Comparison of ENCODE assay signal across 8 cellular contexts in the genomic region with DNA sequence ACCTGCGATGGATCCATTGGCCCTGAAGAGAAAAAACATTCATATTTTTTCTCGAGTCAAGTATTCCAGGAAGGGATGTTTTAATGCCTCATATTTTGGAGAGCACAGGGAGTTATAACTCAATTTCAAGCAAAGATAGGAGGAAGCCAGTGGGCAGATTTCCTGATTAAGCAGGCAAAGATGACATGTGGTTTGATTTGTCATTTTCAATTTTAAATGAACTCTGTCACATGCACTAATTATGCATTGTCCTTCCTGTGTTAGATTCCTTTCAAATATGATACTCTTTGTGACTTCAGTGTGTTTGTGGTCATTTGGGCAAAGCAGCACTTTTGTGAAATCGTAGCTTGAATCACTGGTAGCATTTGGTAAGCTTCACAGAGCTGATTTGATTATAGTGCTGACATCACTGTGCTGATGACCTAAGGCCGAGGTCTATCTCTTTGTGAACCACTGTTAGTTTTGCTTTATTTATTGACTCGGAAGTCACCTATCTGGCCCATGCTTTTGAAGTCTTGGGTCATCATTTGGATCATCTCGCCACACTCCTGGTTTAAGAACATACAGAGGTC. TPM values are rescaled to one million over a fixed set of nuclear protein-coding genes. Genes with fewer than 3 reads are reported as not detected.
A peak's percentile ranks its signal among the peaks of the same experiment; 100 is the strongest.
DNase-seq lines count a peak whose midpoint lies in the region; ATAC-seq and TF ChIP-seq lines count a peak whose summit lies in the region.
"Not testable (repeated sequence)": the region's sequence is repeated elsewhere in the genome, so short reads cannot be mapped to it uniquely, and the experiment has no call there.

No MANE protein-coding gene starts in this region.

- H3K36me3 ChIP-seq in GM23338 (ENCODE audit: insufficient read depth); right atrium auricular region: not testable (repeated sequence)

- H3K4me3 ChIP-seq in GM23338, right atrium auricular region: not testable (repeated sequence)

- H3K4me1 ChIP-seq in GM23338 (ENCODE audit: insufficient read depth) (peaks cover 15% of the 10 kb centered on the region), right atrium auricular region (peaks cover 0 to 37% of the 10 kb centered on the region in 2 donors)

- H3K27ac Mint-ChIP-seq in GM23338, result not testable (repeated sequence)
- H3K27ac Mint-ChIP-seq in activated naive CD4-positive, alpha-beta T cell treated with anti-CD3 and anti-CD28 coated beads, Interleukin-2, amount 10 ng/mL, durations not matched to agents 7 days and 5 days, result peak overlapping the region; percentile 64
- H3K27ac Mint-ChIP-seq in chondrocyte (ENCODE audit: unreplicated experiment), result peak overlapping the region; percentile 24
- peak overlapping the region; percentile 83 to 96 for H3K27ac Mint-ChIP-seq in natural killer cell treated with Interleukin-12 subunit alpha and Interleukin-12 subunit beta and Interleukin-15 and Interleukin-18, amount 100 ng/mL, for 72 hours
- H3K27ac Mint-ChIP-seq in stimulated activated naive CD8-positive, alpha-beta T cell treated with anti-CD3 and anti-CD28 coated beads, Interleukin-15, Interleukin-2, amounts not matched to agents 100 ng/mL and 50 ng/mL, for 24 hours, result peak overlapping the region; percentile 43

- H3K9me3 ChIP-seq in right atrium auricular region, result not testable (repeated sequence)

- not testable (repeated sequence) for H3K27me3 Mint-ChIP-seq in GM23338 (ENCODE audit: insufficient read depth, low read depth, poor library complexity); activated naive CD4-positive, alpha-beta T cell treated with anti-CD3 and anti-CD28 coated beads, Interleukin-2, amount 10 ng/mL, durations not matched to agents 7 days and 5 days; chondrocyte (ENCODE audit: low read depth); natural killer cell treated with Interleukin-12 subunit alpha and Interleukin-12 subunit beta and Interleukin-15 and Interleukin-18, amount 100 ng/mL, for 72 hours; stimulated activated naive CD8-positive, alpha-beta T cell treated with anti-CD3 and anti-CD28 coated beads, Interleukin-15, Interleukin-2, amounts not matched to agents 100 ng/mL and 50 ng/mL, for 24 hours

- not testable (repeated sequence) for ATAC-seq in GM23338
- peak; percentile 46 to 75 for ATAC-seq in activated CD4-positive, CD25-positive, alpha-beta regulatory T cell treated with anti-CD3 and anti-CD28 coated beads, Interleukin-2, amount 50 U/mL, for 24 hours
- peak; percentile 97 for ATAC-seq in natural killer cell treated with Interleukin-12 subunit alpha and Interleukin-12 subunit beta and Interleukin-15 and Interleukin-18, amount 100 ng/mL, for 72 hours

- not testable (repeated sequence) for H2AFZ ChIP-seq in GM23338

- H3K9me2 ChIP-seq in GM23338 (ENCODE audit: insufficient read depth), result not testable (repeated sequence)

- H3F3A ChIP-seq in GM23338 (replicated peaks; ENCODE audit: low read depth), result not testable (repeated sequence)

- peaks cover 27% of the 10 kb centered on the region for H4K20me1 ChIP-seq in GM23338 (replicated peaks; ENCODE audit: insufficient read depth)

- not testable (repeated sequence) for H3K4me3 Mint-ChIP-seq in GM23338; activated naive CD4-positive, alpha-beta T cell treated with anti-CD3 and anti-CD28 coated beads, Interleukin-2, amount 10 ng/mL, durations not matched to agents 7 days and 5 days; chondrocyte (ENCODE audit: unreplicated experiment)
- H3K4me3 Mint-ChIP-seq in natural killer cell treated with Interleukin-12 subunit alpha and Interleukin-12 subunit beta and Interleukin-15 and Interleukin-18, amount 100 ng/mL, for 72 hours, result peak overlapping the region; percentile 67
- H3K4me3 Mint-ChIP-seq in stimulated activated naive CD8-positive, alpha-beta T cell treated with anti-CD3 and anti-CD28 coated beads, Interleukin-15, Interleukin-2, amounts not matched to agents 100 ng/mL and 50 ng/mL, for 24 hours, result peak overlapping the region; percentile 1

- TF ChIP-seq CTCF in 22Rv1 (IDR thresholded peaks at IDR 0.05); GM23338 (conservative IDR thresholded peaks at IDR 0.05; ENCODE audit: low read depth in 2 of 2); chondrocyte (IDR thresholded peaks at IDR 0.05); right atrium auricular region (IDR thresholded peaks at IDR 0.05): not testable (repeated sequence)

- not testable (repeated sequence) for H3K4me2 ChIP-seq in GM23338

- not testable (repeated sequence) for DNase-seq in GM23338 (ENCODE audit: low spot score); activated naive CD4-positive, alpha-beta T cell treated with anti-CD3 and anti-CD28 coated beads, Interleukin-2, amount 10 ng/mL, durations not matched to agents 7 days and 5 days; chondrocyte (ENCODE audit: low spot score); right atrium auricular region (ENCODE audit: low spot score)
- peak; percentile 65 for DNase-seq in natural killer cell treated with Interleukin-12 subunit alpha and Interleukin-12 subunit beta and Interleukin-15 and Interleukin-18, amount 100 ng/mL, for 72 hours (ENCODE audit: low spot score)

- H3K27ac ChIP-seq in 22Rv1, result peak overlapping the region; percentile 89
- H3K27ac ChIP-seq in GM23338 (ENCODE audit: low read depth), result peak overlapping the region; percentile 27; the same call in 1 of the 2 replicates
- H3K27ac ChIP-seq in right atrium auricular region, result peak overlapping the region; percentile 35 to 49

- H3K36me3 Mint-ChIP-seq in GM23338 (ENCODE audit: low read depth); chondrocyte (ENCODE audit: low read depth); natural killer cell treated with Interleukin-12 subunit alpha and Interleukin-12 subunit beta and Interleukin-15 and Interleukin-18, amount 100 ng/mL, for 72 hours: not testable (repeated sequence)
- H3K36me3 Mint-ChIP-seq in activated naive CD4-positive, alpha-beta T cell treated with anti-CD3 and anti-CD28 coated beads, Interleukin-2, amount 10 ng/mL, durations not matched to agents 7 days and 5 days, result peaks cover 11% of the 10 kb centered on the region
- H3K36me3 Mint-ChIP-seq in stimulated activated naive CD8-positive, alpha-beta T cell treated with anti-CD3 and anti-CD28 coated beads, Interleukin-15, Interleukin-2, amounts not matched to agents 100 ng/mL and 50 ng/mL, for 24 hours (ENCODE audit: low read depth), result peaks cover 32% of the 10 kb centered on the region

- H3K4me1 Mint-ChIP-seq in GM23338 (peaks cover 12% of the 10 kb centered on the region), chondrocyte (ENCODE audit: low read depth) (peaks cover 18% of the 10 kb centered on the region)
- H3K4me1 Mint-ChIP-seq in activated naive CD4-positive, alpha-beta T cell treated with anti-CD3 and anti-CD28 coated beads, Interleukin-2, amount 10 ng/mL, durations not matched to agents 7 days and 5 days, result peaks cover 39% of the 10 kb centered on the region
- H3K4me1 Mint-ChIP-seq in natural killer cell treated with Interleukin-12 subunit alpha and Interleukin-12 subunit beta and Interleukin-15 and Interleukin-18, amount 100 ng/mL, for 72 hours (ENCODE audit: low read depth in 2 of 2), result peaks cover 38 to 42% of the 10 kb centered on the region in 2 donors
- peaks cover 49% of the 10 kb centered on the region for H3K4me1 Mint-ChIP-seq in stimulated activated naive CD8-positive, alpha-beta T cell treated with anti-CD3 and anti-CD28 coated beads, Interleukin-15, Interleukin-2, amounts not matched to agents 100 ng/mL and 50 ng/mL, for 24 hours (ENCODE audit: low read depth)

- peaks cover 94% of the 10 kb centered on the region for H3K79me2 ChIP-seq in GM23338 (replicated peaks; ENCODE audit: insufficient read depth)

- H3K27me3 ChIP-seq in GM23338 (ENCODE audit: insufficient read depth); right atrium auricular region: not testable (repeated sequence)

- H3K9me3 Mint-ChIP-seq in GM23338; activated naive CD4-positive, alpha-beta T cell treated with anti-CD3 and anti-CD28 coated beads, Interleukin-2, amount 10 ng/mL, durations not matched to agents 7 days and 5 days; chondrocyte (ENCODE audit: low read depth); natural killer cell treated with Interleukin-12 subunit alpha and Interleukin-12 subunit beta and Interleukin-15 and Interleukin-18, amount 100 ng/mL, for 72 hours; stimulated activated naive CD8-positive, alpha-beta T cell treated with anti-CD3 and anti-CD28 coated beads, Interleukin-15, Interleukin-2, amounts not matched to agents 100 ng/mL and 50 ng/mL, for 24 hours: not testable (repeated sequence)

- CTCF ChIA-PET in activated naive CD4-positive, alpha-beta T cell treated with anti-CD3 and anti-CD28 coated beads, Interleukin-2, amount 10 ng/mL, durations not matched to agents 7 days and 5 days (lab: Charles Lee), result interaction anchor here (1.5 kb wide), 1 partner anchor 11 kb away, joined by 8 read pairs; a partner anchor contains a TSS

RNA-seq across cellular contexts. Expression of a gene that starts 11.2 kb away (rescaled TPM):
- total RNA-seq in GM23338 (2014; rRNA removed; shearing (Covaris generic)), result 43.4 and 60.5 TPM in 2 replicates
- polyA plus RNA-seq in GM23338 (2016; fragmentation: Nextera tagmentation; extraction: Ambion mirVana), result 24.1 and 36.1 TPM in 2 replicates
- total RNA-seq in chondrocyte (22.8 to 24.2 TPM (median 23.3 TPM) in 3 replicates), right atrium auricular region (10 to 100 TPM; 29.9 to 44.9 TPM)
- 10 to 100 TPM; 45.8 to 54.7 TPM for total RNA-seq in natural killer cell treated with Interleukin-12 subunit alpha and Interleukin-12 subunit beta and Interleukin-15 and Interleukin-18, amount 100 ng/mL, for 72 hours

RNA-seq across cellular contexts. Expression of a gene that starts 50.2 kb away (rescaled TPM):
- total RNA-seq in GM23338 (2014; rRNA removed; shearing (Covaris generic)), result 36.9 and 40.0 TPM in 2 replicates
- polyA plus RNA-seq in GM23338 (2016; fragmentation: Nextera tagmentation; extraction: Ambion mirVana), result 13.0 and 14.9 TPM in 2 replicates
- 24.0 to 26.1 TPM (median 25.5 TPM) in 3 replicates for total RNA-seq in chondrocyte
- total RNA-seq in right atrium auricular region, result 10 to 100 TPM in 1 of 2 donors, 1 to 10 TPM in 1; 9.2 to 13.0 TPM
- total RNA-seq in natural killer cell treated with Interleukin-12 subunit alpha and Interleukin-12 subunit beta and Interleukin-15 and Interleukin-18, amount 100 ng/mL, for 72 hours, result 10 to 100 TPM; 63.1 to 68.3 TPM

Comparison
In these comparisons a context has a peak if more than half of its experiments do, and no peak if none do; other contexts are left out.
1. H3K27ac ChIP-seq: peak in every context shown above with its lines; median percentile 89 in 22Rv1; 42 in right atrium auricular region; 27 in GM23338.